Comparison of ENCODE assay signal across 8 cellular contexts in genomic region chr1:84298336-84298687, GRCh38. TPM values are rescaled to one million over a fixed set of nuclear protein-coding genes. Genes with fewer than 3 reads are reported as not detected.
A peak's percentile ranks its signal among the peaks of the same experiment; 100 is the strongest.
DNase-seq lines count a peak whose midpoint lies in the region; ATAC-seq and TF ChIP-seq lines count a peak whose summit lies in the region.

No MANE protein-coding gene starts in this region.

- peak overlapping the region; percentile 89 for H3K4me3 Mint-ChIP-seq in activated naive CD4-positive, alpha-beta T cell treated with anti-CD3 and anti-CD28 coated beads, Interleukin-2, amount 50 U/mL, for 24 hours

- peak overlapping the region; percentile 66 for H3K27ac Mint-ChIP-seq in activated naive CD4-positive, alpha-beta T cell treated with anti-CD3 and anti-CD28 coated beads, Interleukin-2, amount 50 U/mL, for 24 hours

- no peaks in the 10 kb centered on the region for H3K36me3 Mint-ChIP-seq in activated naive CD4-positive, alpha-beta T cell treated with anti-CD3 and anti-CD28 coated beads, Interleukin-2, amount 50 U/mL, for 24 hours

- no peaks in the 10 kb centered on the region for H3K9me3 ChIP-seq in aorta (ENCODE audit: control insufficient read depth, low read length)

- 0 to 1% methylated on average over 32 to 34 of the region's 34 CpGs for WGBS in aorta, 2 donors

- intact Hi-C loops in aorta (cut with DNase I), result loop anchor here in 1 of 2 donors (5.0 kb wide), 1 partner anchor 46 kb away; no protein-coding TSS in a partner anchor

- ATAC-seq in HG03378 (IDR thresholded peaks at IDR 0.05; ENCODE audit: unreplicated experiment) (peak; percentile 51), aorta (ENCODE audit: low FRiP score) (peak; percentile 91)

- H3K9me3 Mint-ChIP-seq in activated naive CD4-positive, alpha-beta T cell treated with anti-CD3 and anti-CD28 coated beads, Interleukin-2, amount 50 U/mL, for 24 hours, result no peaks in the 10 kb centered on the region

- H3K27me3 Mint-ChIP-seq in activated naive CD4-positive, alpha-beta T cell treated with anti-CD3 and anti-CD28 coated beads, Interleukin-2, amount 50 U/mL, for 24 hours, result peaks cover 3% of the 10 kb centered on the region

- peak; percentile 78 for TF ChIP-seq POLR2A in Raji (IDR thresholded peaks at IDR 0.05; ENCODE audit: insufficient read depth, low read depth, low read length)

- H3K4me1 ChIP-seq in aorta (ENCODE audit: control insufficient read depth in 1 of 2, insufficient read depth in 2 of 2, low read length in 2 of 2), result peaks cover 0 to 4% of the 10 kb centered on the region in 2 donors

- DNase-seq in Caki2 (ENCODE audit: low read depth) (peak; percentile 45), GM19240 (ENCODE audit: insufficient read length, low spot score) (peak; percentile 23), glomerular visceral epithelial cell (ENCODE audit: extremely low spot score) (peak; percentile 60), nucleus accumbens (lab: John Stamatoyannopoulos, UW) (peak in 48 of 56 donors; percentile 6 to 86 (median 64)), aorta (peak; percentile 72 to 86)

- peaks cover 49% of the 10 kb centered on the region for H3K4me1 Mint-ChIP-seq in activated naive CD4-positive, alpha-beta T cell treated with anti-CD3 and anti-CD28 coated beads, Interleukin-2, amount 50 U/mL, for 24 hours

- no peaks in the 10 kb centered on the region for H3K27me3 ChIP-seq in aorta (ENCODE audit: control insufficient read depth in 1 of 2, insufficient read depth in 2 of 2, low read length in 1 of 2)

- peak overlapping the region in 1 of 2 donors; percentile 73 for H3K27ac ChIP-seq in aorta (ENCODE audit: low read depth in 1 of 2, low read length in 2 of 2)

- in situ Hi-C loops in Caki2 (cut with HindIII; ENCODE audit: low pct_unique_long_range_greater_than_20kb, low sequenced_read_pairs), result no loop called here

- H3K36me3 ChIP-seq in aorta (ENCODE audit: control insufficient read depth in 1 of 2, insufficient read depth in 2 of 2, low read length in 1 of 2), result no peaks in the 10 kb centered on the region

- H3K4me3 ChIP-seq in aorta (ENCODE audit: low read length in 2 of 2), result peak overlapping the region; percentile 39 to 52

RNA-seq across cellular contexts. Expression of gene SAMD13, which starts 3.2 kb away (rescaled TPM):
- total RNA-seq in Caki2 (2014; rRNA removed; shearing (Covaris generic); ENCODE audit: low replicate concordance), result 2.5 and 8.7 TPM in 2 replicates
- total RNA-seq in aorta, result 1 to 10 TPM in 1 of 2 donors, under 1 TPM in 1; 0.45 to 1.7 TPM
- polyA plus RNA-seq in aorta, result 1 to 10 TPM in 1 of 2 donors, under 1 TPM in 1; 0.97 to 3.1 TPM

Comparison
In these comparisons a context has a peak if more than half of its experiments do, and no peak if none do; other contexts are left out.
1. DNase-seq: peak in every context shown above with its lines; median percentile 79 in aorta; 64 in nucleus accumbens; 60 in glomerular visceral epithelial cell; 45 in Caki2; 23 in GM19240.